Comparison of ENCODE assay signal across 1 cellular context in the genomic region with DNA sequence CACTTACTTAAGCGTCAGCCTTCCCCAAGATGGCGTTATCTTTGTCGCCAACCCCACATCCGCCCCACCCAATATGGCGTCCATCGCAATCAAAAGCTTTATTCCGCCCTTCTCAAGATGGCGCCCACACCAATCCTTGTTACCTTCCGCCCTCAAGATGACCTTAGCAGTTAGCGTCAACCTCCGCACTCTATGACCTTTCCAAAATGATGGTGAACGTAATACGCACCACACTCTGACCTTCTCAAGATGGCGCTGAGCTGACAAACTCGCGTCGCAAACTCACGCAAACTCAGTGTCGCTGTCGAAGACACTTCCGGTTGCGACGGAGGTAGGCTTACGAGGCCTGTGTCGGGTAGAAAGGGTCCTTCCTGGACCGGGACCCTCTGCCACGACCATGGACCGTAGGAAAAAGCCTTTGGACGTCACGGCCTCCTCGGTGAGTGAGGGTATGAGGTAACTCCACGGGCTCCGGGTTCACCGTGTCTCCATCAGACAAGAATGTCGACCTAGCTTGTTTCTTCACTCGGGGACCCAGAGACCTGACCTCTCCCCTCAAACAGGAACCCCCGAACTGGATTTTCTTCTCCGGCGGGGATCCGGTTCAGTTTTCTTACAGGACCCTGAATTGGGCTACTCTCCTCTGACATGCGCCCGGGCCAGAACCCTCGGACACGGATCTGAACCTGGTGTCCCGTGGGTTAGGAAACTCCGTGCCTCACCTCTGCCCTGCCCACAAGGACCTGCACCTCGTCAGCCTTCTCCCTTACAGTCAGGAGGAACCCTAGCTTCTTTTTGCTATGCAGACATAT.
A peak's percentile ranks its signal among the peaks of the same experiment; 100 is the strongest.
TF ChIP-seq lines count a peak whose summit lies in the region.

A gene (plus strand): TSS at position 323 of the 812 bp plus-strand sequence. CDS start 75 bp downstream, at position 398.

TF ChIP-seq in K562, 482 proteins besides CTCF, POLR2A, EP300 and RAD21 (continued from another document):
- TF ChIP-seq, protein P1, sequence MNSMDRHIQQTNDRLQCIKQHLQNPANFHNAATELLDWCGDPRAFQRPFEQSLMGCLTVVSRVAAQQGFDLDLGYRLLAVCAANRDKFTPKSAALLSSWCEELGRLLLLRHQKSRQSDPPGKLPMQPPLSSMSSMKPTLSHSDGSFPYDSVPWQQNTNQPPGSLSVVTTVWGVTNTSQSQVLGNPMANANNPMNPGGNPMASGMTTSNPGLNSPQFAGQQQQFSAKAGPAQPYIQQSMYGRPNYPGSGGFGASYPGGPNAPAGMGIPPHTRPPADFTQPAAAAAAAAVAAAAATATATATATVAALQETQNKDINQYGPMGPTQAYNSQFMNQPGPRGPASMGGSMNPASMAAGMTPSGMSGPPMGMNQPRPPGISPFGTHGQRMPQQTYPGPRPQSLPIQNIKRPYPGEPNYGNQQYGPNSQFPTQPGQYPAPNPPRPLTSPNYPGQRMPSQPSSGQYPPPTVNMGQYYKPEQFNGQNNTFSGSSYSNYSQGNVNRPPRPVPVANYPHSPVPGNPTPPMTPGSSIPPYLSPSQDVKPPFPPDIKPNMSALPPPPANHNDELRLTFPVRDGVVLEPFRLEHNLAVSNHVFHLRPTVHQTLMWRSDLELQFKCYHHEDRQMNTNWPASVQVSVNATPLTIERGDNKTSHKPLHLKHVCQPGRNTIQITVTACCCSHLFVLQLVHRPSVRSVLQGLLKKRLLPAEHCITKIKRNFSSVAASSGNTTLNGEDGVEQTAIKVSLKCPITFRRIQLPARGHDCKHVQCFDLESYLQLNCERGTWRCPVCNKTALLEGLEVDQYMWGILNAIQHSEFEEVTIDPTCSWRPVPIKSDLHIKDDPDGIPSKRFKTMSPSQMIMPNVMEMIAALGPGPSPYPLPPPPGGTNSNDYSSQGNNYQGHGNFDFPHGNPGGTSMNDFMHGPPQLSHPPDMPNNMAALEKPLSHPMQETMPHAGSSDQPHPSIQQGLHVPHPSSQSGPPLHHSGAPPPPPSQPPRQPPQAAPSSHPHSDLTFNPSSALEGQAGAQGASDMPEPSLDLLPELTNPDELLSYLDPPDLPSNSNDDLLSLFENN (IDR thresholded peaks at IDR 0.05; ENCODE audit: low read depth in 2 of 2, low read length in 2 of 2) = peak in 1 of 2 experiments; percentile 60; a peak in 2 of 4 replicates
- TF ChIP-seq TGIF2 (CRISPR knock-in tag; IDR thresholded peaks at IDR 0.05) = no peak; the same call in 1 of the 2 replicates
- TF ChIP-seq BCL6 (CRISPR knock-in tag; IDR thresholded peaks at IDR 0.05) = peak; percentile 41; the same call in 1 of the 2 replicates
- TF ChIP-seq, protein P2, sequence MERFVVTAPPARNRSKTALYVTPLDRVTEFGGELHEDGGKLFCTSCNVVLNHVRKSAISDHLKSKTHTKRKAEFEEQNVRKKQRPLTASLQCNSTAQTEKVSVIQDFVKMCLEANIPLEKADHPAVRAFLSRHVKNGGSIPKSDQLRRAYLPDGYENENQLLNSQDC (CRISPR knock-in tag; IDR thresholded peaks at IDR 0.05) = 0 out of 2 replicates have a peak, but pooled peaks have one; percentile 37
- no peak for TF ChIP-seq RAD51 (IDR thresholded peaks at IDR 0.05; ENCODE audit: borderline replicate concordance, low read depth)
- 0 out of 2 replicates have a peak, but pooled peaks have one; percentile 33 for TF ChIP-seq RNF2 (IDR thresholded peaks at IDR 0.05)
- TF ChIP-seq, protein P3, sequence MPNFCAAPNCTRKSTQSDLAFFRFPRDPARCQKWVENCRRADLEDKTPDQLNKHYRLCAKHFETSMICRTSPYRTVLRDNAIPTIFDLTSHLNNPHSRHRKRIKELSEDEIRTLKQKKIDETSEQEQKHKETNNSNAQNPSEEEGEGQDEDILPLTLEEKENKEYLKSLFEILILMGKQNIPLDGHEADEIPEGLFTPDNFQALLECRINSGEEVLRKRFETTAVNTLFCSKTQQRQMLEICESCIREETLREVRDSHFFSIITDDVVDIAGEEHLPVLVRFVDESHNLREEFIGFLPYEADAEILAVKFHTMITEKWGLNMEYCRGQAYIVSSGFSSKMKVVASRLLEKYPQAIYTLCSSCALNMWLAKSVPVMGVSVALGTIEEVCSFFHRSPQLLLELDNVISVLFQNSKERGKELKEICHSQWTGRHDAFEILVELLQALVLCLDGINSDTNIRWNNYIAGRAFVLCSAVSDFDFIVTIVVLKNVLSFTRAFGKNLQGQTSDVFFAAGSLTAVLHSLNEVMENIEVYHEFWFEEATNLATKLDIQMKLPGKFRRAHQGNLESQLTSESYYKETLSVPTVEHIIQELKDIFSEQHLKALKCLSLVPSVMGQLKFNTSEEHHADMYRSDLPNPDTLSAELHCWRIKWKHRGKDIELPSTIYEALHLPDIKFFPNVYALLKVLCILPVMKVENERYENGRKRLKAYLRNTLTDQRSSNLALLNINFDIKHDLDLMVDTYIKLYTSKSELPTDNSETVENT (CRISPR knock-in tag; IDR thresholded peaks at IDR 0.05) = peak; percentile 52
- no peak for TF ChIP-seq ZNF830 (CRISPR knock-in tag; IDR thresholded peaks at IDR 0.05)
- TF ChIP-seq, protein P4, sequence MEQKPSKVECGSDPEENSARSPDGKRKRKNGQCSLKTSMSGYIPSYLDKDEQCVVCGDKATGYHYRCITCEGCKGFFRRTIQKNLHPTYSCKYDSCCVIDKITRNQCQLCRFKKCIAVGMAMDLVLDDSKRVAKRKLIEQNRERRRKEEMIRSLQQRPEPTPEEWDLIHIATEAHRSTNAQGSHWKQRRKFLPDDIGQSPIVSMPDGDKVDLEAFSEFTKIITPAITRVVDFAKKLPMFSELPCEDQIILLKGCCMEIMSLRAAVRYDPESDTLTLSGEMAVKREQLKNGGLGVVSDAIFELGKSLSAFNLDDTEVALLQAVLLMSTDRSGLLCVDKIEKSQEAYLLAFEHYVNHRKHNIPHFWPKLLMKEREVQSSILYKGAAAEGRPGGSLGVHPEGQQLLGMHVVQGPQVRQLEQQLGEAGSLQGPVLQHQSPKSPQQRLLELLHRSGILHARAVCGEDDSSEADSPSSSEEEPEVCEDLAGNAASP (IDR thresholded peaks at IDR 0.05) = no peak
- TF ChIP-seq HDAC2 (IDR thresholded peaks at IDR 0.05) = 0 out of 2 replicates have a peak, but pooled peaks have one; percentile 36
- TF ChIP-seq KLF1 (tag; IDR thresholded peaks at IDR 0.05) = no peak
- TF ChIP-seq, protein P5, sequence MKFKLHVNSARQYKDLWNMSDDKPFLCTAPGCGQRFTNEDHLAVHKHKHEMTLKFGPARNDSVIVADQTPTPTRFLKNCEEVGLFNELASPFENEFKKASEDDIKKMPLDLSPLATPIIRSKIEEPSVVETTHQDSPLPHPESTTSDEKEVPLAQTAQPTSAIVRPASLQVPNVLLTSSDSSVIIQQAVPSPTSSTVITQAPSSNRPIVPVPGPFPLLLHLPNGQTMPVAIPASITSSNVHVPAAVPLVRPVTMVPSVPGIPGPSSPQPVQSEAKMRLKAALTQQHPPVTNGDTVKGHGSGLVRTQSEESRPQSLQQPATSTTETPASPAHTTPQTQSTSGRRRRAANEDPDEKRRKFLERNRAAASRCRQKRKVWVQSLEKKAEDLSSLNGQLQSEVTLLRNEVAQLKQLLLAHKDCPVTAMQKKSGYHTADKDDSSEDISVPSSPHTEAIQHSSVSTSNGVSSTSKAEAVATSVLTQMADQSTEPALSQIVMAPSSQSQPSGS (CRISPR knock-in tag; IDR thresholded peaks at IDR 0.05) = no peak
- TF ChIP-seq, protein P6, sequence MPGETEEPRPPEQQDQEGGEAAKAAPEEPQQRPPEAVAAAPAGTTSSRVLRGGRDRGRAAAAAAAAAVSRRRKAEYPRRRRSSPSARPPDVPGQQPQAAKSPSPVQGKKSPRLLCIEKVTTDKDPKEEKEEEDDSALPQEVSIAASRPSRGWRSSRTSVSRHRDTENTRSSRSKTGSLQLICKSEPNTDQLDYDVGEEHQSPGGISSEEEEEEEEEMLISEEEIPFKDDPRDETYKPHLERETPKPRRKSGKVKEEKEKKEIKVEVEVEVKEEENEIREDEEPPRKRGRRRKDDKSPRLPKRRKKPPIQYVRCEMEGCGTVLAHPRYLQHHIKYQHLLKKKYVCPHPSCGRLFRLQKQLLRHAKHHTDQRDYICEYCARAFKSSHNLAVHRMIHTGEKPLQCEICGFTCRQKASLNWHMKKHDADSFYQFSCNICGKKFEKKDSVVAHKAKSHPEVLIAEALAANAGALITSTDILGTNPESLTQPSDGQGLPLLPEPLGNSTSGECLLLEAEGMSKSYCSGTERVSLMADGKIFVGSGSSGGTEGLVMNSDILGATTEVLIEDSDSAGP (CRISPR knock-in tag; IDR thresholded peaks at IDR 0.05) = no peak
- TF ChIP-seq, protein P7, sequence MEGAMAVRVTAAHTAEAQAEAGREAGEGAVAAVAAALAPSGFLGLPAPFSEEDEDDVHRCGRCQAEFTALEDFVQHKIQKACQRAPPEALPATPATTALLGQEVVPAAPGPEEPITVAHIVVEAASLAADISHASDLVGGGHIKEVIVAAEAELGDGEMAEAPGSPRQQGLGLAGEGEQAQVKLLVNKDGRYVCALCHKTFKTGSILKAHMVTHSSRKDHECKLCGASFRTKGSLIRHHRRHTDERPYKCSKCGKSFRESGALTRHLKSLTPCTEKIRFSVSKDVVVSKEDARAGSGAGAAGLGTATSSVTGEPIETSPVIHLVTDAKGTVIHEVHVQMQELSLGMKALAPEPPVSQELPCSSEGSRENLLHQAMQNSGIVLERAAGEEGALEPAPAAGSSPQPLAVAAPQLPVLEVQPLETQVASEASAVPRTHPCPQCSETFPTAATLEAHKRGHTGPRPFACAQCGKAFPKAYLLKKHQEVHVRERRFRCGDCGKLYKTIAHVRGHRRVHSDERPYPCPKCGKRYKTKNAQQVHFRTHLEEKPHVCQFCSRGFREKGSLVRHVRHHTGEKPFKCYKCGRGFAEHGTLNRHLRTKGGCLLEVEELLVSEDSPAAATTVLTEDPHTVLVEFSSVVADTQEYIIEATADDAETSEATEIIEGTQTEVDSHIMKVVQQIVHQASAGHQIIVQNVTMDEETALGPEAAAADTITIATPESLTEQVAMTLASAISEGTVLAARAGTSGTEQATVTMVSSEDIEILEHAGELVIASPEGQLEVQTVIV (CRISPR knock-in tag; IDR thresholded peaks at IDR 0.05; ENCODE audit: borderline replicate concordance) = peak; percentile 97
- TF ChIP-seq, protein P8, sequence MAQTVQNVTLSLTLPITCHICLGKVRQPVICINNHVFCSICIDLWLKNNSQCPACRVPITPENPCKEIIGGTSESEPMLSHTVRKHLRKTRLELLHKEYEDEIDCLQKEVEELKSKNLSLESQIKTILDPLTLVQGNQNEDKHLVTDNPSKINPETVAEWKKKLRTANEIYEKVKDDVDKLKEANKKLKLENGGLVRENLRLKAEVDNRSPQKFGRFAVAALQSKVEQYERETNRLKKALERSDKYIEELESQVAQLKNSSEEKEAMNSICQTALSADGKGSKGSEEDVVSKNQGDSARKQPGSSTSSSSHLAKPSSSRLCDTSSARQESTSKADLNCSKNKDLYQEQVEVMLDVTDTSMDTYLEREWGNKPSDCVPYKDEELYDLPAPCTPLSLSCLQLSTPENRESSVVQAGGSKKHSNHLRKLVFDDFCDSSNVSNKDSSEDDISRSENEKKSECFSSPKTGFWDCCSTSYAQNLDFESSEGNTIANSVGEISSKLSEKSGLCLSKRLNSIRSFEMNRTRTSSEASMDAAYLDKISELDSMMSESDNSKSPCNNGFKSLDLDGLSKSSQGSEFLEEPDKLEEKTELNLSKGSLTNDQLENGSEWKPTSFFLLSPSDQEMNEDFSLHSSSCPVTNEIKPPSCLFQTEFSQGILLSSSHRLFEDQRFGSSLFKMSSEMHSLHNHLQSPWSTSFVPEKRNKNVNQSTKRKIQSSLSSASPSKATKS (CRISPR knock-in tag; IDR thresholded peaks at IDR 0.05) = no peak
